ENCODE assay signal across 25 cellular contexts in genomic region chr1:34149501-34149900, GRCh38. TPM values are rescaled to one million over a fixed set of nuclear protein-coding genes. Genes with fewer than 3 reads are reported as not detected.
DNase-seq lines count a peak whose midpoint lies in the region; ATAC-seq, FAIRE-seq and TF ChIP-seq lines count a peak whose summit lies in the region.
"Had no signal": no experiment of that assay in that cellular context is flagged by ENCODE, and none has a peak within 500 bp of the region (broad histone marks: within the 10 kb centered on the region; RNA-seq: fewer than 3 reads in every experiment).

No MANE protein-coding gene starts in this region.

- H3K9ac ChIP-seq in H1 (replicated peaks in 1 of 4; ENCODE audit: extremely low read depth in 1 of 4, low read depth in 3 of 4, low read length in 3 of 4) (no peak overlapping the region), mesendoderm (ENCODE audit: low read length) (no peak overlapping the region)
- H3K9ac ChIP-seq: BLaER1 treated with 17β-estradiol and CSF1 and Interleukin-3, amounts not matched to agents 10 nM and 100 nM; GM23248 had no signal

- H4K5ac ChIP-seq in H1 (ENCODE audit: insufficient read length, low read depth, low read length): no peak overlapping the region
- H4K5ac ChIP-seq in mesendoderm (ENCODE audit: low read length): no peak overlapping the region

- H3K4me1 ChIP-seq in H1 (replicated peaks in 1 of 4; ENCODE audit: control insufficient read depth in 3 of 4, insufficient read depth in 4 of 4, low read length in 3 of 4) (peaks cover 9 to 16% (median 15%) of the 10 kb centered on the region in 4 experiments), mesendoderm (ENCODE audit: control insufficient read depth, low read depth, low read length) (peaks cover 9% of the 10 kb centered on the region)
- H3K4me1 ChIP-seq in effector memory CD4-positive, alpha-beta T cell (ENCODE audit: control insufficient read depth, insufficient read depth, low read length, poor library complexity, severe bottlenecking): no peaks in the 10 kb centered on the region
- H3K4me1 ChIP-seq: Caco-2, Peyer's patch had no signal

- TF ChIP-seq POLR2A in H1 (IDR thresholded peaks at IDR 0.05; ENCODE audit: control extremely low read depth in 1 of 2, low read depth in 2 of 2, low read length in 2 of 2): no peak

- H3K4ac ChIP-seq in H1 (replicated peaks; ENCODE audit: insufficient read length, low read depth, low read length): no peak overlapping the region
- H3K4ac ChIP-seq in mesendoderm (ENCODE audit: low read depth, low read length): no peak overlapping the region

- H3K79me1 ChIP-seq in H1 (ENCODE audit: low read depth, low read length) (peaks cover 3% of the 10 kb centered on the region; the same call in 1 of the 2 replicates), mesendoderm (ENCODE audit: low read length) (peaks cover 12% of the 10 kb centered on the region)

- H3K4me2 ChIP-seq in H1 (ENCODE audit: insufficient read depth in 1 of 2, low read depth in 2 of 2, low read length in 2 of 2): peak overlapping the region; percentile 0 to 43; a peak in 1 of 4 replicates
- no peak overlapping the region for H3K4me2 ChIP-seq in mesendoderm (ENCODE audit: low read length)
- H3K4me2 ChIP-seq: BLaER1 treated with 17β-estradiol and CSF1 and Interleukin-3, amounts not matched to agents 10 nM and 100 nM had no signal

- TF ChIP-seq CTCF in H1 (IDR thresholded peaks at IDR 0.05; ENCODE audit: control extremely low read depth in 1 of 3, insufficient read depth in 1 of 3, low read depth in 1 of 3, low read length in 3 of 3): no peak

- H2BK5ac ChIP-seq in H1 (ENCODE audit: low read depth, low read length): peak overlapping the region; percentile 4; the same call in 1 of the 2 replicates
- no peak overlapping the region for H2BK5ac ChIP-seq in mesendoderm (ENCODE audit: low read length)

- no peak overlapping the region for H2BK20ac ChIP-seq in H1 (ENCODE audit: low read length)

- H3K79me2 ChIP-seq in H1 (ENCODE audit: control insufficient read depth in 1 of 2, insufficient read depth in 2 of 2, low read length in 2 of 2) (peaks cover 0 to 41% of the 10 kb centered on the region in 2 experiments; a peak in 2 of 4 replicates), mesendoderm (ENCODE audit: control insufficient read depth, insufficient read depth, low read length) (peaks cover 5% of the 10 kb centered on the region)

- peaks cover 2 to 6% of the 10 kb centered on the region in 2 experiments for H4K20me1 ChIP-seq in H1 (replicated peaks in 1 of 2; ENCODE audit: control insufficient read depth in 1 of 2, insufficient read depth in 2 of 2, low read length in 2 of 2)
- H4K20me1 ChIP-seq: BLaER1 treated with 17β-estradiol and CSF1 and Interleukin-3, amounts not matched to agents 10 nM and 100 nM had no signal

- no peak for TF ChIP-seq EP300 in H1 (IDR thresholded peaks at IDR 0.05; ENCODE audit: borderline replicate concordance in 1 of 2, low read depth in 2 of 2, low read length in 2 of 2)

- no peak overlapping the region for H2AFZ ChIP-seq in H1 (ENCODE audit: low read length)
- H2AFZ ChIP-seq: GM23248 had no signal

- H3K9me3 ChIP-seq in H1 (ENCODE audit: insufficient read depth in 2 of 2, low read depth in 1 of 2, low read length in 1 of 2): no peaks in the 10 kb centered on the region
- no peaks in the 10 kb centered on the region for H3K9me3 ChIP-seq in effector memory CD4-positive, alpha-beta T cell (ENCODE audit: control insufficient read depth, low read length)
- H3K9me3 ChIP-seq: BLaER1 treated with 17β-estradiol and CSF1 and Interleukin-3, amounts not matched to agents 10 nM and 100 nM; Caco-2; Peyer's patch had no signal

- no peaks in the 10 kb centered on the region for H3K27me3 ChIP-seq in H1 (replicated peaks in 1 of 4; ENCODE audit: control insufficient read depth in 3 of 4, extremely low read depth in 1 of 4, insufficient read depth in 3 of 4, low read length in 3 of 4)
- no peaks in the 10 kb centered on the region for H3K27me3 ChIP-seq in mesendoderm (ENCODE audit: insufficient read depth, low read length, poor library complexity)
- no peaks in the 10 kb centered on the region for H3K27me3 ChIP-seq in effector memory CD4-positive, alpha-beta T cell (replicated peaks; ENCODE audit: control insufficient read depth, insufficient read depth, low read length, poor library complexity, severe bottlenecking)
- H3K27me3 ChIP-seq: BLaER1 treated with 17β-estradiol and CSF1 and Interleukin-3, amounts not matched to agents 10 nM and 100 nM; Peyer's patch had no signal

- no peaks in the 10 kb centered on the region for H3K23me2 ChIP-seq in H1 (ENCODE audit: low read depth, low read length)

- H4K91ac ChIP-seq in H1 (replicated peaks; ENCODE audit: insufficient read length, low read length): no peak overlapping the region

- H4K8ac ChIP-seq in H1 (ENCODE audit: extremely low read depth, insufficient read depth, low read length) (no peak overlapping the region), mesendoderm (ENCODE audit: low read depth, low read length) (no peak overlapping the region)

- H3K4me3 ChIP-seq in H1 (ENCODE audit: extremely low read depth in 1 of 4, insufficient read depth in 2 of 4, low read depth in 3 of 4, low read length in 4 of 4): no peak overlapping the region
- H3K4me3 ChIP-seq in mesendoderm (ENCODE audit: low read length): no peak overlapping the region
- no peak overlapping the region for H3K4me3 ChIP-seq in effector memory CD4-positive, alpha-beta T cell (ENCODE audit: insufficient read depth, low read depth, low read length, poor library complexity, severe bottlenecking)
- H3K4me3 ChIP-seq: BLaER1 treated with 17β-estradiol and CSF1 and Interleukin-3, amounts not matched to agents 10 nM and 100 nM; GM12878; GM23248; Peyer's patch had no signal

- CTCF ChIA-PET in H1 (lab: Charles Lee; ENCODE audit: partially characterized antibody): interaction anchor here (1.0 to 5.4 kb wide), 2 partner anchors 13 to 311 kb away, joined by 3 to 26 read pairs; no protein-coding TSS in a partner anchor

- H2BK12ac ChIP-seq in H1 (ENCODE audit: low read depth, low read length): no peak overlapping the region

- H3K36me3 ChIP-seq in H1 (ENCODE audit: control insufficient read depth in 2 of 4, insufficient read depth in 4 of 4, low read length in 3 of 4) (peaks cover 0 to 3% (median under 1%) of the 10 kb centered on the region in 4 experiments; a peak in 2 of 8 replicates), mesendoderm (ENCODE audit: control insufficient read depth, insufficient read depth, low read length) (no peaks in the 10 kb centered on the region)
- H3K36me3 ChIP-seq in effector memory CD4-positive, alpha-beta T cell (ENCODE audit: control insufficient read depth, insufficient read depth, low read length): no peaks in the 10 kb centered on the region
- H3K36me3 ChIP-seq: BLaER1 treated with 17β-estradiol and CSF1 and Interleukin-3, amounts not matched to agents 10 nM and 100 nM; Peyer's patch had no signal

- TF ChIP-seq RAD21 in H1 (IDR thresholded peaks at IDR 0.05 in 1 of 2, conservative IDR thresholded peaks at IDR 0.05 in 1 of 2; ENCODE audit: low read depth in 2 of 2, low read length in 2 of 2): no peak

- no peak overlapping the region for H2AK5ac ChIP-seq in H1 (ENCODE audit: low read depth, low read length)
- no peak overlapping the region for H2AK5ac ChIP-seq in mesendoderm (ENCODE audit: low read length)

- H3K23ac ChIP-seq in H1 (ENCODE audit: insufficient read length) (no peak overlapping the region), mesendoderm (ENCODE audit: low read length) (no peak overlapping the region)

- H3K14ac ChIP-seq in H1 (ENCODE audit: insufficient read length): no peak overlapping the region

- no peak overlapping the region for H3K27ac ChIP-seq in H1 (ENCODE audit: low read depth, low read length)
- H3K27ac ChIP-seq in mesendoderm (ENCODE audit: low read depth, low read length): no peak overlapping the region
- H3K27ac ChIP-seq in effector memory CD4-positive, alpha-beta T cell (ENCODE audit: insufficient read depth, low read length, poor library complexity, severe bottlenecking): no peak overlapping the region
- no peak overlapping the region for H3K27ac ChIP-seq in caudate nucleus (ENCODE audit: low read depth, low read length)
- H3K27ac ChIP-seq: BLaER1 treated with 17β-estradiol and CSF1 and Interleukin-3, amounts not matched to agents 10 nM and 100 nM; GM23248; Peyer's patch had no signal

- H2BK120ac ChIP-seq in H1 (replicated peaks; ENCODE audit: low read depth, low read length): no peak overlapping the region
- H2BK120ac ChIP-seq in mesendoderm (ENCODE audit: low read depth, low read length): no peak overlapping the region

- DNase-seq in ELF-1 (ENCODE audit: low read depth, low spot score) (peak; percentile 92), NCI-H82 (lab: John Stamatoyannopoulos, UW) (peak; percentile 98), H1 (ENCODE audit: low read depth in 1 of 2, low spot score in 2 of 2) (no peak), mesendoderm (peak; percentile 89), superior temporal gyrus (ENCODE audit: extremely low spot score) (no peak), caudate nucleus (lab: John Stamatoyannopoulos, UW) (no peak)
- no peak for DNase-seq in effector memory CD4-positive, alpha-beta T cell
- DNase-seq: 8988T; Caco-2; CD4-positive, alpha-beta memory T cell; DMS 273 treated with DMSO at 0.1 percent for 48 hours; DMS79 treated with DMSO at 0.1 percent for 48 hours; GM23248; KBM-7; NCI-H1092; NCI-H1436; NCI-H2029; NCI-H2227 treated with DMSO at 0.1 percent for 48 hours; NCI-H510A treated with DMSO at 0.1 percent for 48 hours; NCI-H748 treated with DMSO at 0.1 percent for 48 hours; Peyer's patch had no signal

- H3K18ac ChIP-seq in H1 (ENCODE audit: extremely low read depth, low read length): peak overlapping the region; percentile 52; the same call in 1 of the 2 replicates
- no peak overlapping the region for H3K18ac ChIP-seq in mesendoderm (ENCODE audit: low read length)

- peak; percentile 68 for FAIRE-seq in H1 (lab: Jason Lieb, UNC)
- FAIRE-seq: GM12878 had no signal

- POLR2A ChIA-PET in H1 (lab: Charles Lee; ENCODE audit: partially characterized antibody): interaction anchor here (1.2 to 3.6 kb wide), 2 partner anchors 10 to 13 kb away, joined by 5 to 19 read pairs; no protein-coding TSS in a partner anchor

- 24% methylated on average over 3 of the region's 3 CpGs; no CpG with 5 or more reads in 1 of the 2 experiments for WGBS in H1 (ENCODE audit: extremely low coverage in 1 of 2, insufficient coverage in 1 of 2, insufficient read length in 1 of 2, insufficient replicate concordance in 2 of 2, low coverage in 1 of 2, low lambda C conversion rate in 2 of 2, missing lambda C conversion rate in 1 of 2), 2 experiments
- no CpG with 5 or more reads among the region's 3 CpGs for WGBS in mesendoderm (ENCODE audit: extremely low coverage, insufficient coverage, low lambda C conversion rate)

- no peak for ATAC-seq in GM21529 (IDR thresholded peaks at IDR 0.05; ENCODE audit: unreplicated experiment)
- ATAC-seq: GM12878 had no signal

- no peak overlapping the region for H2BK15ac ChIP-seq in H1 (ENCODE audit: low read length)
- no peak overlapping the region for H2BK15ac ChIP-seq in mesendoderm (replicated peaks; ENCODE audit: low read depth)

- H3K56ac ChIP-seq in H1 (replicated peaks; ENCODE audit: insufficient read length, low read depth, low read length): no peak overlapping the region
- no peak overlapping the region for H3K56ac ChIP-seq in mesendoderm (ENCODE audit: low read length)

RNA-seq across cellular contexts. Expression of gene CSMD2, which starts 15.5 kb away (rescaled TPM):
- 14.6 and 14.7 TPM in 2 replicates for total RNA-seq in H1 (2021; fragmentation: NEBNext Ultra II Directional; extraction: Animal tissue kit (Norgen Biotek cat#: 25700))
- 7.0 and 12.1 TPM in 2 replicates for polyA plus RNA-seq in H1 (2011; rRNA removed)
- 7.4 TPM for polyA plus RNA-seq in H1 (2011; cell fraction: cytosol; rRNA removed)
- 40.0 TPM for polyA plus RNA-seq in H1 (2011; cell fraction: nucleus; rRNA removed)
- polyA plus RNA-seq in H1 (2012, experiment 1 of 2): 7.8 to 11.3 TPM (median 9.1 TPM) in 4 replicates
- polyA plus RNA-seq in H1 (2012, experiment 2 of 2): 3.4 TPM
- polyA plus RNA-seq in H1 (2013, experiment 1 of 2): 8.0 TPM
- 7.1 TPM for polyA plus RNA-seq in H1 (2013, experiment 2 of 2)
- 21.6 and 24.8 TPM in 2 replicates for polyA minus RNA-seq in H1 (2011; rRNA and poly(A)+ RNA removed)
- 10.7 TPM for polyA minus RNA-seq in H1 (2011; cell fraction: cytosol; rRNA and poly(A)+ RNA removed)
- 42.7 TPM for polyA minus RNA-seq in H1 (2011; cell fraction: nucleus; rRNA and poly(A)+ RNA removed)
- 3.1 TPM for polyA plus RNA-seq in mesendoderm (2013, experiment 1 of 2)
- polyA plus RNA-seq in mesendoderm (2013, experiment 2 of 2): 2.4 TPM
- total RNA-seq: Caco-2; CD4-positive, alpha-beta memory T cell; GM12878; OCI-LY7 had no signal
- polyA plus RNA-seq: CD4-positive, alpha-beta memory T cell had no signal

RNA-seq across cellular contexts. Expression of gene C1orf94, which starts 27.2 kb away (rescaled TPM):
- total RNA-seq in H1 (2021; fragmentation: NEBNext Ultra II Directional; extraction: Animal tissue kit (Norgen Biotek cat#: 25700)): 4.8 and 5.8 TPM in 2 replicates
- 12.5 and 14.3 TPM in 2 replicates for polyA plus RNA-seq in H1 (2011; rRNA removed)
- polyA plus RNA-seq in H1 (2011; cell fraction: cytosol; rRNA removed): 10.9 TPM
- polyA plus RNA-seq in H1 (2011; cell fraction: nucleus; rRNA removed): 12.7 TPM
- 4.6 to 9.1 TPM (median 6.9 TPM) in 4 replicates for polyA plus RNA-seq in H1 (2012, experiment 1 of 2)
- polyA plus RNA-seq in H1 (2012, experiment 2 of 2): 4.6 TPM
- polyA plus RNA-seq in H1 (2013, experiment 1 of 2): 7.0 TPM
- polyA plus RNA-seq in H1 (2013, experiment 2 of 2): 7.3 TPM
- 10.8 and 11.0 TPM in 2 replicates for polyA minus RNA-seq in H1 (2011; rRNA and poly(A)+ RNA removed)
- polyA minus RNA-seq in H1 (2011; cell fraction: cytosol; rRNA and poly(A)+ RNA removed): 4.3 TPM
- 10.1 TPM for polyA minus RNA-seq in H1 (2011; cell fraction: nucleus; rRNA and poly(A)+ RNA removed)
- 5.1 TPM for polyA plus RNA-seq in mesendoderm (2013, experiment 1 of 2)
- 5.3 TPM for polyA plus RNA-seq in mesendoderm (2013, experiment 2 of 2)
- total RNA-seq: Caco-2; CD4-positive, alpha-beta memory T cell; GM12878; GM23248; OCI-LY7; Peyer's patch had no signal
- polyA plus RNA-seq: CD4-positive, alpha-beta memory T cell; GM12878; GM23248 had no signal

Comparison
In these comparisons a context has a peak if more than half of its experiments do, and no peak if none do; other contexts are left out.
1. DNase-seq: peak in ELF-1 (single experiment), NCI-H82 (single experiment) and mesendoderm (single experiment); none in H1 (0 of 2), effector memory CD4-positive, alpha-beta T cell (0 of 3), superior temporal gyrus (single experiment) and caudate nucleus (0 of 61).